ENCODE assay signal across 34 cellular contexts in genomic region chr3:192575879-192576506, GRCh38.
"Had no signal": no experiment of that assay in that cellular context is flagged by ENCODE, and none has a peak within 500 bp of the region (broad histone marks: within the 10 kb centered on the region; RNA-seq: fewer than 3 reads in every experiment).

No MANE protein-coding gene starts in this region.

- H3K36me3 Mint-ChIP-seq: activated CD4-positive, alpha-beta memory T cell treated with anti-CD3 and anti-CD28 coated beads for 36 hours; activated naive CD4-positive, alpha-beta T cell treated with anti-CD3 and anti-CD28 coated beads, Interleukin-2, amount 50 U/mL, for 72 hours; activated naive CD8-positive, alpha-beta T cell treated with anti-CD3 and anti-CD28 coated beads for 36 hours had no signal

- H3K27ac Mint-ChIP-seq: activated B cell treated with CpG ODN at 0.5 μM for 24 hours; activated CD4-positive, alpha-beta memory T cell treated with anti-CD3 and anti-CD28 coated beads for 36 hours; activated CD4-positive, alpha-beta T cell treated with anti-CD3 and anti-CD28 coated beads, Interleukin-2, amount 10 ng/mL, durations not matched to agents 24 days and 14 days; activated CD8-positive, alpha-beta T cell treated with anti-CD3 and anti-CD28 coated beads for 36 hours; activated naive CD4-positive, alpha-beta T cell treated with anti-CD3 and anti-CD28 coated beads for 36 hours; activated naive CD4-positive, alpha-beta T cell treated with anti-CD3 and anti-CD28 coated beads, Interleukin-2, amount 50 U/mL, for 72 hours; activated T-cell treated with anti-CD3 and anti-CD28 coated beads, Interleukin-2, amount 50 U/mL, for 72 hours; activated T-helper 1 cell treated with anti-CD3 and anti-CD28 coated beads, Interleukin-12 subunit alpha, Interleukin-12 subunit beta, Interleukin-2, Interleukin-4 antibody, amounts not matched to agents 30 ng/mL and 10 ng/mL and 1 ng/mL, durations not matched to agents 14 hours and 24 hours and 36 hours; activated T-helper 17 cell treated with anti-CD3 and anti-CD28 coated beads, Interleukin-2, amount 50 U/mL, for 72 hours; T-helper 1 cell treated with Interleukin-12 subunit alpha and Interleukin-12 subunit beta and Interleukin-4 antibody, amounts not matched to agents 30 μg/mL and 1 μg/mL, for 36 hours; T-helper 2 cell treated with Interferon-gamma antibody and Interleukin-4, amounts not matched to agents 5 μg/mL and 100 μg/mL, for 36 hours had no signal

- H3K9me3 Mint-ChIP-seq: activated CD4-positive, alpha-beta T cell treated with anti-CD3 and anti-CD28 coated beads, Interleukin-2, amount 10 ng/mL, durations not matched to agents 24 days and 14 days; activated naive CD4-positive, alpha-beta T cell treated with anti-CD3 and anti-CD28 coated beads for 36 hours; activated T-cell treated with anti-CD3 and anti-CD28 coated beads, Interleukin-2, amount 50 U/mL, for 72 hours; T-helper 2 cell treated with Interferon-gamma antibody and Interleukin-4, amounts not matched to agents 5 μg/mL and 100 μg/mL, for 36 hours had no signal

- H3K27me3 ChIP-seq: adrenal gland, body of pancreas, brain microvascular endothelial cell, breast epithelium had no signal

- H3K4me1 Mint-ChIP-seq: activated T-helper 17 cell treated with anti-CD3 and anti-CD28 coated beads, Interleukin-2, amount 50 U/mL, for 72 hours had no signal

- H3K9me3 ChIP-seq: adrenal gland, body of pancreas, breast epithelium had no signal

- H3K4me1 ChIP-seq: breast epithelium had no signal

- H3K27ac ChIP-seq: adrenal gland, body of pancreas, brain microvascular endothelial cell, breast epithelium, VCaP had no signal

- DNase-seq: activated B cell treated with CpG ODN at 0.5 μM for 24 hours; activated CD4-positive, alpha-beta memory T cell treated with anti-CD3 and anti-CD28 coated beads for 36 hours; activated CD4-positive, alpha-beta T cell treated with anti-CD3 and anti-CD28 coated beads for 4 hours; activated CD4-positive, alpha-beta T cell treated with anti-CD3 and anti-CD28 coated beads, Interleukin-2, amount 10 ng/mL, durations not matched to agents 24 days and 14 days; activated CD4-positive, alpha-beta T cell treated with anti-CD3 and anti-CD28 coated beads, Interleukin-2, amount 50 U/mL, for 1 hour; activated CD4-positive, alpha-beta T cell treated with anti-CD3 and anti-CD28 coated beads, Interleukin-2, amount 50 U/mL, for 4 hours; activated CD4-positive, CD25-positive, alpha-beta regulatory T cell treated with anti-CD3 and anti-CD28 coated beads, Interleukin-2, amount 50 U/mL, for 72 hours; activated CD8-positive, alpha-beta memory T cell treated with anti-CD3 and anti-CD28 coated beads, Interleukin-2, amount 50 U/mL, for 4 hours; activated CD8-positive, alpha-beta T cell treated with anti-CD3 and anti-CD28 coated beads for 36 hours; activated effector memory CD4-positive, alpha-beta T cell treated with anti-CD3 and anti-CD28 coated beads, Interleukin-2, amount 50 U/mL, for 16 hours; activated gamma-delta T cell treated with Interleukin-2 at 50 U/mL for 16 hours; activated naive CD4-positive, alpha-beta T cell; activated naive CD4-positive, alpha-beta T cell treated with anti-CD3 and anti-CD28 coated beads for 36 hours; activated naive CD4-positive, alpha-beta T cell treated with anti-CD3 and anti-CD28 coated beads, Interleukin-2, amount 50 U/mL, for 16 hours; activated naive CD8-positive, alpha-beta T cell treated with anti-CD3 and anti-CD28 coated beads for 36 hours; activated T-cell treated with anti-CD3 and anti-CD28 coated beads for 4 hours; activated T-cell treated with anti-CD3 and anti-CD28 coated beads, Interleukin-2, amount 50 U/mL, for 1 hour; activated T-cell treated with anti-CD3 and anti-CD28 coated beads, Interleukin-2, amount 50 U/mL, for 4 hours; activated T-cell treated with anti-CD3 and anti-CD28 coated beads, Interleukin-2, amount 50 U/mL, for 72 hours; adrenal gland; amniotic stem cell; aorta; body of pancreas; brain microvascular endothelial cell; central memory CD4-positive, alpha-beta T cell; T-helper 2 cell; T-helper 9 cell had no signal

- H3K4me3 Mint-ChIP-seq: activated B cell treated with CpG ODN at 0.5 μM for 24 hours; activated CD4-positive, alpha-beta memory T cell treated with anti-CD3 and anti-CD28 coated beads for 36 hours; activated CD4-positive, alpha-beta T cell treated with anti-CD3 and anti-CD28 coated beads, Interleukin-2, amount 10 ng/mL, durations not matched to agents 24 days and 14 days; activated CD8-positive, alpha-beta T cell treated with anti-CD3 and anti-CD28 coated beads for 36 hours; activated naive CD4-positive, alpha-beta T cell treated with anti-CD3 and anti-CD28 coated beads for 36 hours; activated naive CD8-positive, alpha-beta T cell treated with anti-CD3 and anti-CD28 coated beads for 36 hours; activated T-cell treated with anti-CD3 and anti-CD28 coated beads, Interleukin-2, amount 50 U/mL, for 4 hours; activated T-cell treated with anti-CD3 and anti-CD28 coated beads, Interleukin-2, amount 50 U/mL, for 72 hours; activated T-helper 1 cell treated with anti-CD3 and anti-CD28 coated beads, Interleukin-12 subunit alpha, Interleukin-12 subunit beta, Interleukin-2, Interleukin-4 antibody, amounts not matched to agents 30 ng/mL and 10 ng/mL and 1 ng/mL, durations not matched to agents 14 hours and 24 hours and 36 hours; activated T-helper 17 cell treated with anti-CD3 and anti-CD28 coated beads, Interleukin-2, amount 50 U/mL, for 72 hours; T-helper 1 cell treated with Interleukin-12 subunit alpha and Interleukin-12 subunit beta and Interleukin-4 antibody, amounts not matched to agents 30 μg/mL and 1 μg/mL, for 36 hours; T-helper 2 cell treated with Interferon-gamma antibody and Interleukin-4, amounts not matched to agents 5 μg/mL and 100 μg/mL, for 36 hours had no signal

- H3K36me3 ChIP-seq: adrenal gland, brain microvascular endothelial cell, breast epithelium had no signal

- ATAC-seq: activated CD8-positive, alpha-beta T cell treated with anti-CD3 and anti-CD28 coated beads for 36 hours; activated naive CD4-positive, alpha-beta T cell treated with anti-CD3 and anti-CD28 coated beads, Interleukin-2, amount 50 U/mL, for 72 hours; activated T-cell treated with anti-CD3 and anti-CD28 coated beads, Interleukin-2, amount 50 U/mL, for 4 hours; activated T-cell treated with anti-CD3 and anti-CD28 coated beads, Interleukin-2, amount 50 U/mL, for 72 hours; activated T-helper 17 cell treated with anti-CD3 and anti-CD28 coated beads, Interleukin-2, amount 50 U/mL, for 72 hours; body of pancreas had no signal

- H3K4me3 ChIP-seq: adrenal gland, body of pancreas, breast epithelium had no signal
